8 cellular contexts compared by ENCODE assay signal in the genomic region with DNA sequence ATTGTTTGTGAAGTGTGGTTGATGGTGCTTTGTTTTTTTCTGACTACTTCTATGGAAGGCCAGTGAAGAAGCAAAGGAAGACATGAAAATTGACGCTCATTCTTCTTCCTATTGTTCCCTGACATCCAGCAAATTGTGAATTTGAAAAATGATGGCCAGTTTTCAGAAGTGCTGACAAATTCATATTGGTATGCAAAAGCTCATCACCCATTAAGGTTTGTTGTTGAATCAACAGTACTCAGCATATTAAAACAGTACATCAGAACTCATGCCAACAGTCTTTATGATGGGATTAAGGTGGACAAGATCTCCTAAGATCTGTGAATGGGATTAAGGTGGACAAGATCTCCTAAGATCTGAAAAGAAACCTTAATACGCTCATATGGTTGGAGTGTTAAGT. TPM values are rescaled to one million over a fixed set of nuclear protein-coding genes. Genes with fewer than 3 reads are reported as not detected.
DNase-seq lines count a peak whose midpoint lies in the region; ATAC-seq, FAIRE-seq and TF ChIP-seq lines count a peak whose summit lies in the region.

No MANE protein-coding gene starts in this region.

- WGBS in heart right ventricle, 2 donors = 89 to 97% methylated on average over 2 of the region's 2 CpGs
- WGBS in HepG2 (ENCODE audit: low lambda C conversion rate) = 93% methylated on average over 2 of the region's 2 CpGs

- H3K4me3 Mint-ChIP-seq in activated T-helper 17 cell treated with anti-CD3 and anti-CD28 coated beads, Interleukin-2, amount 50 U/mL, for 72 hours = peak overlapping the region; percentile 87
- peak overlapping the region; percentile 94 for H3K4me3 Mint-ChIP-seq in type B pancreatic cell

- H3K9ac ChIP-seq in HepG2 (ENCODE audit: insufficient read depth, low read depth, low read length) = peak overlapping the region; percentile 97

- no peaks in the 10 kb centered on the region for H3K27me3 ChIP-seq in heart right ventricle
- no peaks in the 10 kb centered on the region; a peak in 2 of 5 replicates for H3K27me3 ChIP-seq in HepG2 (ENCODE audit: control insufficient read depth in 1 of 2, insufficient read depth in 2 of 2, low read length in 2 of 2)

- TF ChIP-seq RAD21 in HepG2 (CRISPR knock-in tag; IDR thresholded peaks at IDR 0.05) = no peak

- H3K79me2 ChIP-seq in HepG2 (ENCODE audit: insufficient read depth, low read length) = peaks cover 25% of the 10 kb centered on the region

- peak overlapping the region; percentile 70 for H3K4me2 ChIP-seq in HepG2 (ENCODE audit: low read depth, low read length)

- H3K4me1 ChIP-seq in heart right ventricle (peaks cover 0 to 42% (median 21%) of the 10 kb centered on the region in 9 donors), HepG2 (ENCODE audit: insufficient read depth, low read length) (peaks cover 39% of the 10 kb centered on the region)

- H3K27ac ChIP-seq in heart right ventricle (peak overlapping the region in 5 of 10 donors; percentile 93 to 98 (median 95)), HepG2 (ENCODE audit: extremely low read length, insufficient read depth, low read length) (peak overlapping the region; percentile 90)

- DNase-seq in heart right ventricle = no peak
- DNase-seq in Right ventricle myocardium inferior (ENCODE audit: missing footprints) = no peak
- no peak for DNase-seq in HepG2 (ENCODE audit: low spot score)
- no peak for DNase-seq in type B pancreatic cell (ENCODE audit: extremely low spot score, unreplicated experiment)
- no peak for DNase-seq in left lobe of liver (ENCODE audit: low spot score)
- DNase-seq in NCI-H2081 (lab: John Stamatoyannopoulos, UW) = no peak

- H4K20me1 ChIP-seq in HepG2 (ENCODE audit: insufficient read depth, low read length) = no peaks in the 10 kb centered on the region

- no peak for TF ChIP-seq CTCF in heart right ventricle (IDR thresholded peaks at IDR 0.05)
- no peak for TF ChIP-seq CTCF in HepG2 (CRISPR knock-in tag; IDR thresholded peaks at IDR 0.05)
- no peak for TF ChIP-seq CTCF in type B pancreatic cell (conservative IDR thresholded peaks at IDR 0.05)

- no peaks in the 10 kb centered on the region for H3K9me3 ChIP-seq in heart right ventricle
- no peaks in the 10 kb centered on the region for H3K9me3 ChIP-seq in HepG2 (ENCODE audit: low read length)

- H3K27me3 Mint-ChIP-seq in activated T-helper 17 cell treated with anti-CD3 and anti-CD28 coated beads, Interleukin-2, amount 50 U/mL, for 72 hours = no peaks in the 10 kb centered on the region
- no peaks in the 10 kb centered on the region for H3K27me3 Mint-ChIP-seq in type B pancreatic cell

- peak overlapping the region in 8 of 10 donors; percentile 63 to 98 (median 92) for H3K4me3 ChIP-seq in heart right ventricle
- peak overlapping the region; percentile 87 to 96 (median 90); a peak in 5 of 6 replicates for H3K4me3 ChIP-seq in HepG2 (replicated peaks in 1 of 3; ENCODE audit: insufficient read depth in 1 of 3, low read depth in 2 of 3, low read length in 3 of 3)

- intact Hi-C loops in heart right ventricle (cut with DNase I) (loop anchor here in 6 of 10 donors (1.0 to 10.0 kb wide), 8 partner anchors 35 to 203 kb away; a partner anchor contains a TSS), Right ventricle myocardium inferior (cut with DNase I) (loop anchor here (2.0 to 10.0 kb wide), 4 partner anchors 39 to 203 kb away; a partner anchor contains a TSS), HepG2 (cut with micrococcal nuclease; ENCODE audit: unreplicated experiment) (loop anchor here (1.0 kb wide), 1 partner anchor 56 kb away; a partner anchor contains a TSS)

- TF ChIP-seq EP300 in HepG2 (IDR thresholded peaks at IDR 0.05; ENCODE audit: low read depth in 2 of 2, low read length in 2 of 2) (no peak), HepG2 (CRISPR knock-in tag; IDR thresholded peaks at IDR 0.05; ENCODE audit: borderline replicate concordance) (no peak)

- TF ChIP-seq POLR2A in HepG2 (IDR thresholded peaks at IDR 0.05; ENCODE audit: insufficient read depth in 1 of 2, low read depth in 2 of 2, low read length in 2 of 2) = no peak

- POLR2A ChIA-PET in HepG2 (lab: Yijun Ruan, JAX) = interaction anchor here (1.8 kb wide), 1 partner anchor 115 kb away, joined by 6 read pairs; no protein-coding TSS in a partner anchor

- no peak for ATAC-seq in heart right ventricle
- no peak for ATAC-seq in Right ventricle myocardium inferior
- no peak for ATAC-seq in activated T-helper 17 cell treated with anti-CD3 and anti-CD28 coated beads, Interleukin-2, amount 50 U/mL, for 72 hours (replicated peaks)
- ATAC-seq in HepG2 = no peak
- no peak for ATAC-seq in left lobe of liver
- no peak for ATAC-seq in HG03039 (IDR thresholded peaks at IDR 0.05; ENCODE audit: unreplicated experiment)

- peaks cover 0 to 35% (median 0%) of the 10 kb centered on the region in 9 donors for H3K36me3 ChIP-seq in heart right ventricle
- peaks cover 9 to 14% of the 10 kb centered on the region in 2 experiments; a peak in 4 of 5 replicates for H3K36me3 ChIP-seq in HepG2 (replicated peaks in 1 of 2; ENCODE audit: control insufficient read depth in 1 of 2, insufficient read depth in 2 of 2, low read length in 2 of 2)

- no peaks in the 10 kb centered on the region for H3K9me3 Mint-ChIP-seq in activated T-helper 17 cell treated with anti-CD3 and anti-CD28 coated beads, Interleukin-2, amount 50 U/mL, for 72 hours
- no peaks in the 10 kb centered on the region for H3K9me3 Mint-ChIP-seq in type B pancreatic cell

- CTCF ChIA-PET in HepG2 (lab: Yijun Ruan, JAX; ENCODE audit: low intra/inter-chr PET ratio, low total read pairs) = no interaction called here

- peak overlapping the region; percentile 91 for H3K27ac Mint-ChIP-seq in activated T-helper 17 cell treated with anti-CD3 and anti-CD28 coated beads, Interleukin-2, amount 50 U/mL, for 72 hours
- peak overlapping the region; percentile 96 for H3K27ac Mint-ChIP-seq in type B pancreatic cell

- peaks cover 13% of the 10 kb centered on the region for H3K4me1 Mint-ChIP-seq in activated T-helper 17 cell treated with anti-CD3 and anti-CD28 coated beads, Interleukin-2, amount 50 U/mL, for 72 hours
- H3K4me1 Mint-ChIP-seq in type B pancreatic cell (ENCODE audit: unreplicated experiment) = peaks cover 22% of the 10 kb centered on the region

- H2AFZ ChIP-seq in HepG2 (ENCODE audit: low read length) = no peak overlapping the region

- in situ Hi-C loops in HepG2 (cut with HindIII; ENCODE audit: extremely low pct_ligation_motif_present, low pct_unique_long_range_greater_than_20kb) = no loop called here

- peaks cover 5% of the 10 kb centered on the region for H3K36me3 Mint-ChIP-seq in activated T-helper 17 cell treated with anti-CD3 and anti-CD28 coated beads, Interleukin-2, amount 50 U/mL, for 72 hours (ENCODE audit: low read depth)
- H3K36me3 Mint-ChIP-seq in type B pancreatic cell = no peaks in the 10 kb centered on the region

- BruUV-seq in HepG2 (replicated peaks; lab: Mats Ljungman, UMichigan) = no TSS peak

- FAIRE-seq in HepG2 (lab: Jason Lieb, UNC) = no peak

RNA-seq across cellular contexts. Expression of a gene that starts 1.0 kb away (rescaled TPM):
- total RNA-seq in heart right ventricle = 10 to 100 TPM; 21.5 to 30.4 (median 28.2) TPM
- polyA plus RNA-seq in heart right ventricle = 10 to 100 TPM; 25.4 to 55.5 TPM
- total RNA-seq in Right ventricle myocardium inferior = 21.6 TPM
- 10 to 100 TPM; 19.7 to 40.2 TPM for total RNA-seq in activated T-helper 17 cell treated with anti-CD3 and anti-CD28 coated beads, Interleukin-2, amount 50 U/mL, for 72 hours
- total RNA-seq in HepG2 (2016; rRNA removed; fragmentation: Illumina TruSeq; extraction: Trizol) = 31.3 and 37.8 TPM in 2 replicates
- 14.9 and 15.3 TPM in 2 replicates for total RNA-seq in HepG2 (2016; cell fraction: cytosol; rRNA removed; fragmentation: Illumina TruSeq; extraction: Trizol; ENCODE audit: low read depth)
- 30.0 and 35.2 TPM in 2 replicates for total RNA-seq in HepG2 (2016; cell fraction: insoluble cytoplasmic fraction; rRNA removed; fragmentation: Illumina TruSeq; extraction: Trizol)
- 20.4 and 23.8 TPM in 2 replicates for total RNA-seq in HepG2 (2016; cell fraction: membrane; rRNA removed; fragmentation: Illumina TruSeq; extraction: Trizol)
- total RNA-seq in HepG2 (2016; cell fraction: nucleus; rRNA removed; fragmentation: Illumina TruSeq; extraction: Trizol) = 23.8 and 28.4 TPM in 2 replicates
- polyA plus RNA-seq in HepG2 (2011; rRNA removed) = 20.4 and 22.5 TPM in 2 replicates
- polyA plus RNA-seq in HepG2 (2011; cell fraction: cytosol; rRNA removed) = 19.5 and 23.4 TPM in 2 replicates
- polyA plus RNA-seq in HepG2 (2011; cell fraction: nucleus; rRNA removed) = 31.1 and 31.2 TPM in 2 replicates
- polyA plus RNA-seq in HepG2 (2012) = 21.4 and 26.9 TPM in 2 replicates
- 13.5 and 13.6 TPM in 2 replicates for polyA plus RNA-seq in HepG2 (2016; cell fraction: cytosol; fragmentation: Illumina TruSeq; extraction: Trizol; ENCODE audit: low read depth)
- 33.7 and 36.3 TPM in 2 replicates for polyA plus RNA-seq in HepG2 (2016; cell fraction: insoluble cytoplasmic fraction; fragmentation: Illumina TruSeq; extraction: Trizol; ENCODE audit: low read depth)
- polyA plus RNA-seq in HepG2 (2016; cell fraction: membrane; fragmentation: Illumina TruSeq; extraction: Trizol; ENCODE audit: low read depth) = 18.0 and 19.8 TPM in 2 replicates
- 87.6 and 92.7 TPM in 2 replicates for polyA plus RNA-seq in HepG2 (2016; cell fraction: nucleus; fragmentation: Illumina TruSeq; extraction: Trizol; ENCODE audit: insufficient read depth, low read depth)
- 27.2 and 36.2 TPM in 2 replicates for polyA minus RNA-seq in HepG2 (2011; rRNA and poly(A)+ RNA removed; ENCODE audit: low replicate concordance)
- 13.0 and 15.4 TPM in 2 replicates for polyA minus RNA-seq in HepG2 (2011; cell fraction: cytosol; rRNA and poly(A)+ RNA removed)
- polyA minus RNA-seq in HepG2 (2011; cell fraction: nucleus; rRNA and poly(A)+ RNA removed) = 16.7 and 20.9 TPM in 2 replicates
- total RNA-seq in type B pancreatic cell (ENCODE audit: low replicate concordance) = 35.6 and 37.4 TPM in 2 replicates
- total RNA-seq in left lobe of liver = 31.0 TPM

RNA-seq across cellular contexts. Expression of a gene that starts 38.2 kb away (rescaled TPM):
- 10 to 100 TPM in 2 of 10 donors, 1 to 10 TPM in 8; 6.6 to 11.7 (median 7.4) TPM for total RNA-seq in heart right ventricle
- polyA plus RNA-seq in heart right ventricle = 10 to 100 TPM in 1 of 2 donors, 1 to 10 TPM in 1; 5.2 to 22.3 TPM
- total RNA-seq in Right ventricle myocardium inferior = 7.8 TPM
- 10 to 100 TPM; 16.5 to 17.9 TPM for total RNA-seq in activated T-helper 17 cell treated with anti-CD3 and anti-CD28 coated beads, Interleukin-2, amount 50 U/mL, for 72 hours
- total RNA-seq in HepG2 (2016; rRNA removed; fragmentation: Illumina TruSeq; extraction: Trizol) = 15.3 and 17.8 TPM in 2 replicates
- 8.6 and 10.0 TPM in 2 replicates for total RNA-seq in HepG2 (2016; cell fraction: cytosol; rRNA removed; fragmentation: Illumina TruSeq; extraction: Trizol; ENCODE audit: low read depth)
- total RNA-seq in HepG2 (2016; cell fraction: insoluble cytoplasmic fraction; rRNA removed; fragmentation: Illumina TruSeq; extraction: Trizol) = 14.3 and 17.3 TPM in 2 replicates
- total RNA-seq in HepG2 (2016; cell fraction: membrane; rRNA removed; fragmentation: Illumina TruSeq; extraction: Trizol) = 13.2 and 13.6 TPM in 2 replicates
- total RNA-seq in HepG2 (2016; cell fraction: nucleus; rRNA removed; fragmentation: Illumina TruSeq; extraction: Trizol) = 21.3 and 26.0 TPM in 2 replicates
- polyA plus RNA-seq in HepG2 (2011; rRNA removed) = 27.6 and 32.0 TPM in 2 replicates
- polyA plus RNA-seq in HepG2 (2011; cell fraction: cytosol; rRNA removed) = 13.9 and 24.3 TPM in 2 replicates
- 94.6 and 141 TPM in 2 replicates for polyA plus RNA-seq in HepG2 (2011; cell fraction: nucleus; rRNA removed)
- polyA plus RNA-seq in HepG2 (2012) = 16.9 and 17.6 TPM in 2 replicates
- polyA plus RNA-seq in HepG2 (2016; cell fraction: cytosol; fragmentation: Illumina TruSeq; extraction: Trizol; ENCODE audit: low read depth) = 2.6 and 2.8 TPM in 2 replicates
- polyA plus RNA-seq in HepG2 (2016; cell fraction: insoluble cytoplasmic fraction; fragmentation: Illumina TruSeq; extraction: Trizol; ENCODE audit: low read depth) = 12.8 and 13.4 TPM in 2 replicates
- polyA plus RNA-seq in HepG2 (2016; cell fraction: membrane; fragmentation: Illumina TruSeq; extraction: Trizol; ENCODE audit: low read depth) = 5.4 and 6.3 TPM in 2 replicates
- 60.6 and 69.1 TPM in 2 replicates for polyA plus RNA-seq in HepG2 (2016; cell fraction: nucleus; fragmentation: Illumina TruSeq; extraction: Trizol; ENCODE audit: insufficient read depth, low read depth)
- polyA minus RNA-seq in HepG2 (2011; rRNA and poly(A)+ RNA removed; ENCODE audit: low replicate concordance) = 32.8 and 53.5 TPM in 2 replicates
- polyA minus RNA-seq in HepG2 (2011; cell fraction: cytosol; rRNA and poly(A)+ RNA removed) = 14.5 and 16.4 TPM in 2 replicates
- 30.1 and 33.4 TPM in 2 replicates for polyA minus RNA-seq in HepG2 (2011; cell fraction: nucleus; rRNA and poly(A)+ RNA removed)
- 20.5 and 25.5 TPM in 2 replicates for total RNA-seq in type B pancreatic cell (ENCODE audit: low replicate concordance)
- 33.4 TPM for total RNA-seq in left lobe of liver

RNA-seq across cellular contexts. Expression of a gene that starts 38.3 kb away (rescaled TPM):
- not detected for total RNA-seq in heart right ventricle
- polyA plus RNA-seq in heart right ventricle = not detected
- not detected for total RNA-seq in Right ventricle myocardium inferior
- total RNA-seq in activated T-helper 17 cell treated with anti-CD3 and anti-CD28 coated beads, Interleukin-2, amount 50 U/mL, for 72 hours = not detected
- 0.10 and 0.18 TPM in 2 replicates for total RNA-seq in HepG2 (2016; rRNA removed; fragmentation: Illumina TruSeq; extraction: Trizol)
- 0.10 TPM in 1 of 2 replicates, not detected in the other for total RNA-seq in HepG2 (2016; cell fraction: cytosol; rRNA removed; fragmentation: Illumina TruSeq; extraction: Trizol; ENCODE audit: low read depth)
- total RNA-seq in HepG2 (2016; cell fraction: insoluble cytoplasmic fraction; rRNA removed; fragmentation: Illumina TruSeq; extraction: Trizol) = 0.06 TPM in 1 of 2 replicates, not detected in the other
- total RNA-seq in HepG2 (2016; cell fraction: membrane; rRNA removed; fragmentation: Illumina TruSeq; extraction: Trizol) = 0.12 and 0.14 TPM in 2 replicates
- not detected in 2 replicates for total RNA-seq in HepG2 (2016; cell fraction: nucleus; rRNA removed; fragmentation: Illumina TruSeq; extraction: Trizol)
- polyA plus RNA-seq in HepG2 (2011; rRNA removed) = not detected in 2 replicates
- not detected in 2 replicates for polyA plus RNA-seq in HepG2 (2011; cell fraction: cytosol; rRNA removed)
- not detected in 2 replicates for polyA plus RNA-seq in HepG2 (2011; cell fraction: nucleus; rRNA removed)
- polyA plus RNA-seq in HepG2 (2012) = 0.08 TPM in 1 of 2 replicates, not detected in the other
- polyA plus RNA-seq in HepG2 (2016; cell fraction: cytosol; fragmentation: Illumina TruSeq; extraction: Trizol; ENCODE audit: low read depth) = 0.08 TPM in 1 of 2 replicates, not detected in the other
- polyA plus RNA-seq in HepG2 (2016; cell fraction: insoluble cytoplasmic fraction; fragmentation: Illumina TruSeq; extraction: Trizol; ENCODE audit: low read depth) = 0.34 TPM in 1 of 2 replicates, not detected in the other
- 0.17 TPM in 2 replicates for polyA plus RNA-seq in HepG2 (2016; cell fraction: membrane; fragmentation: Illumina TruSeq; extraction: Trizol; ENCODE audit: low read depth)
- not detected in 2 replicates for polyA plus RNA-seq in HepG2 (2016; cell fraction: nucleus; fragmentation: Illumina TruSeq; extraction: Trizol; ENCODE audit: insufficient read depth, low read depth)
- not detected in 2 replicates for polyA minus RNA-seq in HepG2 (2011; rRNA and poly(A)+ RNA removed; ENCODE audit: low replicate concordance)
- polyA minus RNA-seq in HepG2 (2011; cell fraction: cytosol; rRNA and poly(A)+ RNA removed) = not detected in 2 replicates
- not detected in 2 replicates for polyA minus RNA-seq in HepG2 (2011; cell fraction: nucleus; rRNA and poly(A)+ RNA removed)
- total RNA-seq in type B pancreatic cell (ENCODE audit: low replicate concordance) = 0.24 and 0.53 TPM in 2 replicates
- total RNA-seq in left lobe of liver = not detected

RNA-seq across cellular contexts. Expression of a gene that starts 38.6 kb away (rescaled TPM):
- total RNA-seq in heart right ventricle (100 to 1,000 TPM; 172 to 296 (median 200) TPM), Right ventricle myocardium inferior (230 TPM), HepG2 (2016; rRNA removed; fragmentation: Illumina TruSeq; extraction: Trizol) (531 and 639 TPM in 2 replicates), type B pancreatic cell (ENCODE audit: low replicate concordance) (207 and 236 TPM in 2 replicates), left lobe of liver (138 TPM)
- polyA plus RNA-seq in heart right ventricle (100 to 1,000 TPM; 143 to 567 TPM), HepG2 (2011; rRNA removed) (571 and 631 TPM in 2 replicates)
- 100 to 1,000 TPM; 161 to 334 TPM for total RNA-seq in activated T-helper 17 cell treated with anti-CD3 and anti-CD28 coated beads, Interleukin-2, amount 50 U/mL, for 72 hours
- 280 and 300 TPM in 2 replicates for total RNA-seq in HepG2 (2016; cell fraction: cytosol; rRNA removed; fragmentation: Illumina TruSeq; extraction: Trizol; ENCODE audit: low read depth)
- 555 and 661 TPM in 2 replicates for total RNA-seq in HepG2 (2016; cell fraction: insoluble cytoplasmic fraction; rRNA removed; fragmentation: Illumina TruSeq; extraction: Trizol)
- total RNA-seq in HepG2 (2016; cell fraction: membrane; rRNA removed; fragmentation: Illumina TruSeq; extraction: Trizol) = 259 and 300 TPM in 2 replicates
- 259 and 270 TPM in 2 replicates for total RNA-seq in HepG2 (2016; cell fraction: nucleus; rRNA removed; fragmentation: Illumina TruSeq; extraction: Trizol)
- 539 and 602 TPM in 2 replicates for polyA plus RNA-seq in HepG2 (2011; cell fraction: cytosol; rRNA removed)
- polyA plus RNA-seq in HepG2 (2011; cell fraction: nucleus; rRNA removed) = 375 and 401 TPM in 2 replicates
- 283 and 330 TPM in 2 replicates for polyA plus RNA-seq in HepG2 (2012)
- polyA plus RNA-seq in HepG2 (2016; cell fraction: cytosol; fragmentation: Illumina TruSeq; extraction: Trizol; ENCODE audit: low read depth) = 290 and 328 TPM in 2 replicates
- polyA plus RNA-seq in HepG2 (2016; cell fraction: insoluble cytoplasmic fraction; fragmentation: Illumina TruSeq; extraction: Trizol; ENCODE audit: low read depth) = 656 and 720 TPM in 2 replicates
- 233 and 270 TPM in 2 replicates for polyA plus RNA-seq in HepG2 (2016; cell fraction: membrane; fragmentation: Illumina TruSeq; extraction: Trizol; ENCODE audit: low read depth)
- 418 and 431 TPM in 2 replicates for polyA plus RNA-seq in HepG2 (2016; cell fraction: nucleus; fragmentation: Illumina TruSeq; extraction: Trizol; ENCODE audit: insufficient read depth, low read depth)
- 380 and 541 TPM in 2 replicates for polyA minus RNA-seq in HepG2 (2011; rRNA and poly(A)+ RNA removed; ENCODE audit: low replicate concordance)
- 93.0 and 111 TPM in 2 replicates for polyA minus RNA-seq in HepG2 (2011; cell fraction: cytosol; rRNA and poly(A)+ RNA removed)
- 111 and 120 TPM in 2 replicates for polyA minus RNA-seq in HepG2 (2011; cell fraction: nucleus; rRNA and poly(A)+ RNA removed)

RNA-seq across cellular contexts. Expression of a gene that starts 56.5 kb away (rescaled TPM):
- total RNA-seq in heart right ventricle = 10 to 100 TPM; 35.4 to 55.7 (median 41.7) TPM
- polyA plus RNA-seq in heart right ventricle = 10 to 100 TPM; 12.6 to 30.3 TPM
- total RNA-seq in Right ventricle myocardium inferior = 59.5 TPM
- 10 to 100 TPM; 25.6 to 34.7 TPM for total RNA-seq in activated T-helper 17 cell treated with anti-CD3 and anti-CD28 coated beads, Interleukin-2, amount 50 U/mL, for 72 hours
- total RNA-seq in HepG2 (2016; rRNA removed; fragmentation: Illumina TruSeq; extraction: Trizol) = 37.4 and 41.5 TPM in 2 replicates
- total RNA-seq in HepG2 (2016; cell fraction: cytosol; rRNA removed; fragmentation: Illumina TruSeq; extraction: Trizol; ENCODE audit: low read depth) = 19.3 and 19.7 TPM in 2 replicates
- 37.3 and 39.8 TPM in 2 replicates for total RNA-seq in HepG2 (2016; cell fraction: insoluble cytoplasmic fraction; rRNA removed; fragmentation: Illumina TruSeq; extraction: Trizol)
- 18.5 and 19.9 TPM in 2 replicates for total RNA-seq in HepG2 (2016; cell fraction: membrane; rRNA removed; fragmentation: Illumina TruSeq; extraction: Trizol)
- 31.6 and 31.7 TPM in 2 replicates for total RNA-seq in HepG2 (2016; cell fraction: nucleus; rRNA removed; fragmentation: Illumina TruSeq; extraction: Trizol)
- polyA plus RNA-seq in HepG2 (2011; rRNA removed) = 18.5 and 20.5 TPM in 2 replicates
- polyA plus RNA-seq in HepG2 (2011; cell fraction: cytosol; rRNA removed) = 11.8 and 12.2 TPM in 2 replicates
- polyA plus RNA-seq in HepG2 (2011; cell fraction: nucleus; rRNA removed) = 64.3 and 72.2 TPM in 2 replicates
- 29.8 and 30.8 TPM in 2 replicates for polyA plus RNA-seq in HepG2 (2012)
- polyA plus RNA-seq in HepG2 (2016; cell fraction: cytosol; fragmentation: Illumina TruSeq; extraction: Trizol; ENCODE audit: low read depth) = 3.5 and 4.8 TPM in 2 replicates
- polyA plus RNA-seq in HepG2 (2016; cell fraction: insoluble cytoplasmic fraction; fragmentation: Illumina TruSeq; extraction: Trizol; ENCODE audit: low read depth) = 31.7 and 35.2 TPM in 2 replicates
- 9.5 and 9.7 TPM in 2 replicates for polyA plus RNA-seq in HepG2 (2016; cell fraction: membrane; fragmentation: Illumina TruSeq; extraction: Trizol; ENCODE audit: low read depth)
- polyA plus RNA-seq in HepG2 (2016; cell fraction: nucleus; fragmentation: Illumina TruSeq; extraction: Trizol; ENCODE audit: insufficient read depth, low read depth) = 69.1 and 71.6 TPM in 2 replicates
- polyA minus RNA-seq in HepG2 (2011; rRNA and poly(A)+ RNA removed; ENCODE audit: low replicate concordance) = 28.3 and 39.1 TPM in 2 replicates
- polyA minus RNA-seq in HepG2 (2011; cell fraction: cytosol; rRNA and poly(A)+ RNA removed) = 11.3 and 14.2 TPM in 2 replicates
- 62.2 and 69.3 TPM in 2 replicates for polyA minus RNA-seq in HepG2 (2011; cell fraction: nucleus; rRNA and poly(A)+ RNA removed)
- total RNA-seq in type B pancreatic cell (ENCODE audit: low replicate concordance) = 43.7 and 60.5 TPM in 2 replicates
- 21.1 TPM for total RNA-seq in left lobe of liver
